Comparison of ENCODE assay signal across 8 cellular contexts in genomic region chr13:112689498-112690241, GRCh38. TPM values are rescaled to one million over a fixed set of nuclear protein-coding genes. Genes with fewer than 3 reads are reported as not detected.
DNase-seq lines count a peak whose midpoint lies in the region; ATAC-seq, FAIRE-seq and TF ChIP-seq lines count a peak whose summit lies in the region.

Gene ATP11A (plus strand): TSS chr13:112690038. CDS start chr13:112690417, 379 bp downstream.

- H3K4me3 ChIP-seq in kidney (ENCODE audit: low read length in 2 of 2) = peak within 1 kb of the TSS; percentile 72 to 76

- in situ Hi-C loops in ACHN (cut with HindIII; ENCODE audit: low pct_ligation_motif_present, low pct_unique_long_range_greater_than_20kb, low sequenced_read_pairs) = no loop called here

- no peak for TF ChIP-seq CTCF in kidney (IDR thresholded peaks at IDR 0.05; ENCODE audit: borderline replicate concordance, extremely low read depth, insufficient read depth)

- H3K36me3 ChIP-seq in kidney (ENCODE audit: control insufficient read depth in 1 of 2, insufficient read depth in 2 of 2, low read length in 2 of 2) = no peaks in the 10 kb centered on the region

- no peak for FAIRE-seq in kidney (lab: Jason Lieb, UNC)

- no peaks in the 10 kb centered on the region for H3K9me3 ChIP-seq in kidney (ENCODE audit: control insufficient read depth in 1 of 2, low read length in 2 of 2)

- H3K4me1 ChIP-seq in kidney (ENCODE audit: control insufficient read depth in 1 of 2, insufficient read depth in 1 of 2, low read depth in 1 of 2, low read length in 2 of 2) = peaks cover 5 to 17% of the 10 kb centered on the region in 2 donors

- DNase-seq in ACHN = peak; percentile 87
- peak; percentile 78 for DNase-seq in NCI-H2196 (lab: John Stamatoyannopoulos, UW; ENCODE audit: unreplicated experiment)
- peak; percentile 71 for DNase-seq in activated CD4-positive, alpha-beta T cell treated with anti-CD3 and anti-CD28 coated beads for 1 hour
- peak; percentile 81 for DNase-seq in cerebellar cortex (ENCODE audit: low spot score)
- peak; percentile 98 for DNase-seq in kidney
- peak; percentile 64 to 79 (median 79) for DNase-seq in stimulated activated CD4-positive, alpha-beta T cell treated with anti-CD3 and anti-CD28 coated beads, Interleukin-12 subunit alpha, Interleukin-12 subunit beta, amount 100 ng/mL, for 48 hours (ENCODE audit: low read depth in 2 of 3, low spot score in 1 of 3)

- H3K27ac ChIP-seq in kidney (ENCODE audit: low read depth in 2 of 2, low read length in 2 of 2) = peak within 1 kb of the TSS; percentile 86 to 94

- intact Hi-C loops in kidney (cut with DNase I) = no loop called here

- peak; percentile 71 for ATAC-seq in GM18861 (IDR thresholded peaks at IDR 0.05; ENCODE audit: unreplicated experiment)
- peak; percentile 51 for ATAC-seq in HG03095 (IDR thresholded peaks at IDR 0.05; ENCODE audit: unreplicated experiment)

- H3K9ac ChIP-seq in kidney (ENCODE audit: low read length in 2 of 2) = peak within 1 kb of the TSS; percentile 52 to 86

RNA-seq across cellular contexts. Expression of gene ATP11A, which starts in this region (rescaled TPM):
- 212 TPM for total RNA-seq in kidney
- 4.9 TPM for polyA plus RNA-seq in kidney (ENCODE audit: insufficient read depth, low read depth, low replicate concordance)

Comparison
In these comparisons a context has a peak if more than half of its experiments do, and no peak if none do; other contexts are left out.
1. Peak in every context shown above with its lines: DNase-seq, ATAC-seq, H3K4me3 ChIP-seq and H3K27ac ChIP-seq.